In genomic region chr16:79013004-79013403, GRCh38 we compare ENCODE assay signal across 1 cellular context.
TF ChIP-seq lines count a peak whose summit lies in the region.

No MANE protein-coding gene starts in this region.

TF ChIP-seq in H1, 55 proteins besides CTCF, POLR2A, EP300 and RAD21:
- TF ChIP-seq BACH1 (IDR thresholded peaks at IDR 0.05; ENCODE audit: low read length) (no peak), SP2 (IDR thresholded peaks at IDR 0.05; ENCODE audit: low read length) (no peak), CHD2 (IDR thresholded peaks at IDR 0.05; ENCODE audit: low read length) (no peak), JUN (IDR thresholded peaks at IDR 0.05; ENCODE audit: low read depth, low read length) (no peak), KDM4A (IDR thresholded peaks at IDR 0.05; ENCODE audit: low read depth, low read length, severe bottlenecking) (no peak), JUND (IDR thresholded peaks at IDR 0.05; ENCODE audit: low read length) (no peak), NRF1 (IDR thresholded peaks at IDR 0.05; ENCODE audit: low read depth, low read length) (no peak), E2F6 (IDR thresholded peaks at IDR 0.05) (no peak), FOSL1 (IDR thresholded peaks at IDR 0.05; ENCODE audit: insufficient read depth, low read depth, low read length) (no peak), GTF2F1 (IDR thresholded peaks at IDR 0.05; ENCODE audit: borderline replicate concordance, low read depth, low read length) (no peak), POLR2AphosphoS5 (IDR thresholded peaks at IDR 0.05; ENCODE audit: low read depth, low read length) (no peak), CBX8 (IDR thresholded peaks at IDR 0.05; ENCODE audit: borderline replicate concordance, low read depth, low read length) (no peak)
